ENCODE assay signal across 17 cellular contexts in genomic region chr1:32861904-32862698, GRCh38. TPM values are rescaled to one million over a fixed set of nuclear protein-coding genes. Genes with fewer than 3 reads are reported as not detected.
DNase-seq lines count a peak whose midpoint lies in the region; ATAC-seq and TF ChIP-seq lines count a peak whose summit lies in the region.
"Had no signal": no experiment of that assay in that cellular context is flagged by ENCODE, and none has a peak within 500 bp of the region (broad histone marks: within the 10 kb centered on the region; RNA-seq: fewer than 3 reads in every experiment).

No MANE protein-coding gene starts in this region.

- TF ChIP-seq CTCF in HFFc6 (IDR thresholded peaks at IDR 0.05): no peak
- TF ChIP-seq CTCF in osteoblast (IDR thresholded peaks at IDR 0.05; ENCODE audit: extremely low read depth, low read depth, low read length): no peak

- H3K36me3 ChIP-seq in osteoblast (ENCODE audit: insufficient read depth, low read length): peaks cover 8% of the 10 kb centered on the region

- H3K4me1 Mint-ChIP-seq in HFFc6 (ENCODE audit: low read depth): peaks cover 23% of the 10 kb centered on the region
- H3K4me1 Mint-ChIP-seq: activated CD4-positive, alpha-beta T cell treated with anti-CD3 and anti-CD28 coated beads for 36 hours had no signal

- H3K27ac ChIP-seq in osteoblast (ENCODE audit: low read depth, low read length): no peak overlapping the region
- H3K27ac ChIP-seq: PC-9 had no signal

- no peak overlapping the region for H3K4me3 ChIP-seq in osteoblast (ENCODE audit: insufficient read depth, low read length)
- H3K4me3 ChIP-seq: PC-9 had no signal

- no peaks in the 10 kb centered on the region; the same call in 1 of the 2 replicates for H3K27me3 Mint-ChIP-seq in HFFc6 (ENCODE audit: insufficient read depth)
- H3K27me3 Mint-ChIP-seq: activated CD4-positive, alpha-beta T cell treated with anti-CD3 and anti-CD28 coated beads for 36 hours; natural killer cell treated with Interleukin-12 subunit alpha and Interleukin-12 subunit beta and Interleukin-15 and Interleukin-18, amount 100 ng/mL, for 72 hours had no signal

- H3K4me2 ChIP-seq in osteoblast (ENCODE audit: insufficient read depth, low read length): no peak overlapping the region
- H3K4me2 ChIP-seq: PC-9 had no signal

- H3K9me3 ChIP-seq in osteoblast (ENCODE audit: low read depth, low read length): no peaks in the 10 kb centered on the region

- H3K4me1 ChIP-seq in osteoblast (ENCODE audit: insufficient read depth, low read length): peaks cover 10% of the 10 kb centered on the region

- no peaks in the 10 kb centered on the region for H3K9me3 Mint-ChIP-seq in HFFc6
- H3K9me3 Mint-ChIP-seq: CD4-positive, CD25-positive, alpha-beta regulatory T cell; natural killer cell treated with Interleukin-12 subunit alpha and Interleukin-12 subunit beta and Interleukin-15 and Interleukin-18, amount 100 ng/mL, for 72 hours had no signal

- H2AFZ ChIP-seq in osteoblast (ENCODE audit: low read length): no peak overlapping the region
- H2AFZ ChIP-seq: PC-9 had no signal

- H3K4me3 Mint-ChIP-seq in HFFc6: peak overlapping the region; percentile 52
- H3K4me3 Mint-ChIP-seq: activated CD4-positive, alpha-beta T cell treated with anti-CD3 and anti-CD28 coated beads for 36 hours; CD4-positive, CD25-positive, alpha-beta regulatory T cell; natural killer cell treated with Interleukin-12 subunit alpha and Interleukin-12 subunit beta and Interleukin-15 and Interleukin-18, amount 100 ng/mL, for 72 hours had no signal

- no peaks in the 10 kb centered on the region for H3K27me3 ChIP-seq in osteoblast (ENCODE audit: insufficient read depth, low read length)

- ATAC-seq in GM19324 (IDR thresholded peaks at IDR 0.05; ENCODE audit: low FRiP score, unreplicated experiment): no peak
- ATAC-seq: activated CD4-positive, alpha-beta T cell treated with anti-CD3 and anti-CD28 coated beads for 36 hours; sciatic nerve had no signal

- peak; percentile 50 for DNase-seq in HFFc6
- DNase-seq in dermis blood vessel endothelial cell: peak; percentile 47
- DNase-seq in osteoblast (ENCODE audit: insufficient read length, low spot score, missing footprints): peak; percentile 73
- no peak for DNase-seq in SKM-1 (lab: John Stamatoyannopoulos, UW; ENCODE audit: unreplicated experiment)
- DNase-seq in stimulated activated CD4-positive, alpha-beta T cell treated with anti-CD3 and anti-CD28 coated beads, Interleukin-4, amount 100 ng/mL, for 1 hour: no peak
- DNase-seq: activated CD4-positive, alpha-beta T cell treated with anti-CD3 and anti-CD28 coated beads for 36 hours; CD4-positive, CD25-positive, alpha-beta regulatory T cell; effector CD4-positive, alpha-beta T cell; NCI-H1417 treated with DMSO at 0.1 percent for 48 hours; NCI-H510A treated with DMSO at 0.1 percent for 48 hours; PC-9; SW 1271 had no signal

- peak overlapping the region; percentile 84 for H3K27ac Mint-ChIP-seq in HFFc6
- H3K27ac Mint-ChIP-seq: activated CD4-positive, alpha-beta T cell treated with anti-CD3 and anti-CD28 coated beads for 36 hours; natural killer cell treated with Interleukin-12 subunit alpha and Interleukin-12 subunit beta and Interleukin-15 and Interleukin-18, amount 100 ng/mL, for 72 hours had no signal

- H3K36me3 Mint-ChIP-seq in HFFc6 (ENCODE audit: low read depth): peaks cover 8% of the 10 kb centered on the region
- H3K36me3 Mint-ChIP-seq: natural killer cell treated with Interleukin-12 subunit alpha and Interleukin-12 subunit beta and Interleukin-15 and Interleukin-18, amount 100 ng/mL, for 72 hours had no signal

- no peaks in the 10 kb centered on the region for H4K20me1 ChIP-seq in osteoblast (ENCODE audit: insufficient read depth, low read length)

- H3K79me2 ChIP-seq in osteoblast (ENCODE audit: insufficient read depth, low read length): no peaks in the 10 kb centered on the region

RNA-seq across cellular contexts. Expression of gene FNDC5, which starts 8.6 kb away (rescaled TPM):
- total RNA-seq in HFFc6 (2021; fragmentation: NEBNext Ultra II Directional; extraction: Animal tissue kit (Norgen Biotek cat#: 25700)): under 1 TPM; 0.28 to 0.90 (median 0.58) TPM
- total RNA-seq in dermis blood vessel endothelial cell (0.85 and 0.88 TPM in 2 replicates), osteoblast (0.36 TPM in 1 of 2 replicates, not detected in the other)
- total RNA-seq: activated CD4-positive, alpha-beta T cell treated with anti-CD3 and anti-CD28 coated beads for 36 hours; CD4-positive, CD25-positive, alpha-beta regulatory T cell; natural killer cell treated with Interleukin-12 subunit alpha and Interleukin-12 subunit beta and Interleukin-15 and Interleukin-18, amount 100 ng/mL, for 72 hours; PC-9 had no signal

RNA-seq across cellular contexts. Expression of gene HPCA, which starts 24.2 kb away (rescaled TPM):
- total RNA-seq in HFFc6 (2021; fragmentation: NEBNext Ultra II Directional; extraction: Animal tissue kit (Norgen Biotek cat#: 25700)): under 1 TPM in 1 of 6 experiments, not detected in 5; 0.23 TPM
- total RNA-seq in dermis blood vessel endothelial cell: 0.05 TPM in 1 of 2 replicates, not detected in the other
- not detected in 2 replicates for total RNA-seq in osteoblast
- total RNA-seq: CD4-positive, CD25-positive, alpha-beta regulatory T cell; glomerular endothelial cell; kidney epithelial cell; PC-9 had no signal

RNA-seq across cellular contexts. Expression of gene TMEM54, which starts 39.1 kb away (rescaled TPM):
- total RNA-seq in HFFc6 (2021; fragmentation: NEBNext Ultra II Directional; extraction: Animal tissue kit (Norgen Biotek cat#: 25700)): 10 to 100 TPM; 23.4 to 31.4 (median 25.8) TPM
- total RNA-seq in dermis blood vessel endothelial cell: 20.1 and 30.6 TPM in 2 replicates
- total RNA-seq in osteoblast: 16.5 and 22.4 TPM in 2 replicates
- total RNA-seq: CD4-positive, CD25-positive, alpha-beta regulatory T cell had no signal

RNA-seq across cellular contexts. Expression of gene S100PBP, which starts 44.6 kb away (rescaled TPM):
- total RNA-seq in HFFc6 (2021; fragmentation: NEBNext Ultra II Directional; extraction: Animal tissue kit (Norgen Biotek cat#: 25700)): 10 to 100 TPM; 20.0 to 24.9 (median 21.6) TPM
- total RNA-seq in dermis blood vessel endothelial cell (33.7 and 50.0 TPM in 2 replicates), osteoblast (42.0 and 57.2 TPM in 2 replicates)

RNA-seq across cellular contexts. Expression of gene YARS1, which starts 44.9 kb away (rescaled TPM):
- total RNA-seq in HFFc6 (2021; fragmentation: NEBNext Ultra II Directional; extraction: Animal tissue kit (Norgen Biotek cat#: 25700)): 100 to 1,000 TPM in 4 of 6 experiments, 10 to 100 TPM in 2; 92.5 to 122 (median 107) TPM
- 63.6 and 84.0 TPM in 2 replicates for total RNA-seq in dermis blood vessel endothelial cell
- total RNA-seq in osteoblast: 183 and 199 TPM in 2 replicates

Comparison
In these comparisons a context has a peak if more than half of its experiments do, and no peak if none do; other contexts are left out.
1. DNase-seq: peak in HFFc6 (single experiment), dermis blood vessel endothelial cell (single experiment) and osteoblast (single experiment); none in SKM-1 (single experiment) and stimulated activated CD4-positive, alpha-beta T cell treated with anti-CD3 and anti-CD28 coated beads, Interleukin-4, amount 100 ng/mL, for 1 hour (single experiment).